9 cellular contexts compared by ENCODE assay signal in genomic region chr4:119490335-119490734, GRCh38.
DNase-seq lines count a peak whose midpoint lies in the region; ATAC-seq, FAIRE-seq and TF ChIP-seq lines count a peak whose summit lies in the region.
"Had no signal": no experiment of that assay in that cellular context is flagged by ENCODE, and none has a peak within 500 bp of the region (broad histone marks: within the 10 kb centered on the region; RNA-seq: fewer than 3 reads in every experiment).

No MANE protein-coding gene starts in this region.

- no peak overlapping the region for H3K4me3 ChIP-seq in H7 (ENCODE audit: insufficient read depth, low read depth, low read length)

- H3K27me3 ChIP-seq in H7 (ENCODE audit: control insufficient read depth, insufficient read depth, low read length) = no peaks in the 10 kb centered on the region

- TF ChIP-seq CTCF in D721Med (IDR thresholded peaks at IDR 0.05; ENCODE audit: insufficient read depth, missing control alignments) = peak; percentile 41

- no peaks in the 10 kb centered on the region; the same call in 1 of the 2 replicates for H3K36me3 ChIP-seq in H7 (replicated peaks; ENCODE audit: control insufficient read depth, insufficient read depth, low read length)

- no peak for ATAC-seq in HG03095 (IDR thresholded peaks at IDR 0.05; ENCODE audit: unreplicated experiment)

- FAIRE-seq in D721Med (lab: Jason Lieb, UNC) = no peak

- DNase-seq in D721Med (ENCODE audit: insufficient read length, low spot score) = no peak
- peak; percentile 2 for DNase-seq in H7
- peak; percentile 58 for DNase-seq in SK-MEL-5 (ENCODE audit: low read depth, low spot score)
- peak; percentile 21 for DNase-seq in iPS-NIHi7 (ENCODE audit: extremely low spot score)
- no peak for DNase-seq in 8988T
- no peak for DNase-seq in NCI-H1417 treated with DMSO at 0.1 percent for 48 hours (lab: John Stamatoyannopoulos, UW)
- no peak for DNase-seq in central memory CD4-positive, alpha-beta T cell
- DNase-seq: NCI-H1048 had no signal

- in situ Hi-C loops in SK-MEL-5 (cut with HindIII; ENCODE audit: low pct_unique_long_range_greater_than_20kb, low sequenced_read_pairs) = no loop called here

Comparison
In these comparisons a context has a peak if more than half of its experiments do, and no peak if none do; other contexts are left out.
1. DNase-seq: peak in H7 (single experiment), SK-MEL-5 (single experiment) and iPS-NIHi7 (single experiment); none in D721Med (single experiment), 8988T (single experiment), NCI-H1417 treated with DMSO at 0.1 percent for 48 hours (single experiment) and central memory CD4-positive, alpha-beta T cell (single experiment).